9 cellular contexts compared by ENCODE assay signal in the genomic region with DNA sequence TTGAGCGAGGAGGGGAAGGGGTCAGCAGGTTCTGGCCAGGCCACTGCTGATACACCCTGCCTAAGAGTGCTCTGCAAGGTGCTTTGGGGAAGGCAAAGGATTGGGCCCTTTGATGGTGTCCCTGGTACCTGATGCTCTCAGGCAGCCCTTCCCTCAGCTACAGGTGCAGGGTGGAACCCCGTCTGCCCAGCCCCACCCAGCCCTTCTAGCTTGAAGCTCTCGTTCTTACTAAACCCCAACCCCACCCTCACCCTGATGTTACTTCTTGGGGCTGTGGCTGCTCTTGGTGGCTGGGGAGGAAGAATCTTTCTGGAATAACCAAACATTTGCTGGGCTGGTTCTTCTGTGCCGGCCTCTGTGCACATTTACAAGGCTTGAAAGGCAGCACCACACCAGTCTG. TPM values are rescaled to one million over a fixed set of nuclear protein-coding genes. Genes with fewer than 3 reads are reported as not detected.
DNase-seq lines count a peak whose midpoint lies in the region; ATAC-seq and TF ChIP-seq lines count a peak whose summit lies in the region.
"Had no signal": no experiment of that assay in that cellular context is flagged by ENCODE, and none has a peak within 500 bp of the region (broad histone marks: within the 10 kb centered on the region; RNA-seq: fewer than 3 reads in every experiment).

No MANE protein-coding gene starts in this region.

- POLR2A ChIA-PET in activated CD8-positive, alpha-beta T cell treated with anti-CD3 and anti-CD28 coated beads, Interleukin-2, amount 10 ng/mL, durations not matched to agents 7 days and 5 days (lab: Charles Lee), result interaction anchor here (1.0 to 4.0 kb wide), 2 partner anchors 14 to 48 kb away, joined by 3 to 17 read pairs; no protein-coding TSS in a partner anchor

- H3K4me1 Mint-ChIP-seq in activated CD8-positive, alpha-beta T cell treated with anti-CD3 and anti-CD28 coated beads, Interleukin-2, amount 10 ng/mL, durations not matched to agents 7 days and 5 days (ENCODE audit: low read depth), result peaks cover 88% of the 10 kb centered on the region
- peaks cover 93 to 97% of the 10 kb centered on the region in 2 donors for H3K4me1 Mint-ChIP-seq in immature natural killer cell
- H3K4me1 Mint-ChIP-seq in stimulated activated memory B cell treated with anti-CD40 and anti-IgM and Interleukin-4, amounts not matched to agents 10 μg/mL and 1 μg/mL and 100 μg/mL, for 72 hours, result peaks cover 96% of the 10 kb centered on the region

- H3K27ac Mint-ChIP-seq in activated CD8-positive, alpha-beta T cell treated with anti-CD3 and anti-CD28 coated beads, Interleukin-2, amount 10 ng/mL, durations not matched to agents 7 days and 5 days, result peak overlapping the region; percentile 95
- H3K27ac Mint-ChIP-seq in immature natural killer cell, result peak overlapping the region; percentile 91 to 97 (median 96)
- peak overlapping the region; percentile 95 for H3K27ac Mint-ChIP-seq in stimulated activated memory B cell treated with anti-CD40 and anti-IgM and Interleukin-4, amounts not matched to agents 10 μg/mL and 1 μg/mL and 100 μg/mL, for 72 hours

- ATAC-seq in activated CD8-positive, alpha-beta T cell treated with anti-CD3 and anti-CD28 coated beads, Interleukin-2, amount 10 ng/mL, durations not matched to agents 7 days and 5 days, result no peak
- ATAC-seq in stimulated activated memory B cell treated with anti-CD40 and anti-IgM and Interleukin-4, amounts not matched to agents 10 μg/mL and 1 μg/mL and 100 μg/mL, for 72 hours, result no peak
- ATAC-seq in HG03432 (IDR thresholded peaks at IDR 0.05; ENCODE audit: unreplicated experiment), result no peak
- no peak for ATAC-seq in GM18861 (IDR thresholded peaks at IDR 0.05; ENCODE audit: unreplicated experiment)

- DNase-seq in HL-60 (ENCODE audit: low read depth in 1 of 2, low spot score in 1 of 2), result no peak
- DNase-seq in activated CD8-positive, alpha-beta T cell treated with anti-CD3 and anti-CD28 coated beads, Interleukin-2, amount 10 ng/mL, durations not matched to agents 7 days and 5 days, result peak; percentile 35
- DNase-seq in immature natural killer cell, result no peak
- DNase-seq in NCI-H226, result no peak
- DNase-seq: effector CD8-positive, alpha-beta T cell; NCI-H1105 treated with DMSO at 0.1 percent for 48 hours had no signal

- peak overlapping the region; percentile 71 for H3K4me3 Mint-ChIP-seq in activated CD8-positive, alpha-beta T cell treated with anti-CD3 and anti-CD28 coated beads, Interleukin-2, amount 10 ng/mL, durations not matched to agents 7 days and 5 days
- H3K4me3 Mint-ChIP-seq in immature natural killer cell, result peak overlapping the region; percentile 74 to 83 (median 82)
- H3K4me3 Mint-ChIP-seq in stimulated activated memory B cell treated with anti-CD40 and anti-IgM and Interleukin-4, amounts not matched to agents 10 μg/mL and 1 μg/mL and 100 μg/mL, for 72 hours, result peak overlapping the region; percentile 69

- CTCF ChIA-PET in activated CD8-positive, alpha-beta T cell treated with anti-CD3 and anti-CD28 coated beads, Interleukin-2, amount 10 ng/mL, durations not matched to agents 7 days and 5 days (lab: Charles Lee), result interaction anchor here (0.9 to 5.0 kb wide), 7 partner anchors 7 to 79 kb away, joined by 3 to 122 read pairs (median 10); partner anchors contain the start of gene GNAI2

- H3K27me3 Mint-ChIP-seq in activated CD8-positive, alpha-beta T cell treated with anti-CD3 and anti-CD28 coated beads, Interleukin-2, amount 10 ng/mL, durations not matched to agents 7 days and 5 days (ENCODE audit: low read depth), result no peaks in the 10 kb centered on the region
- peaks cover 3 to 16% (median 5%) of the 10 kb centered on the region in 3 donors for H3K27me3 Mint-ChIP-seq in immature natural killer cell (ENCODE audit: low read depth in 3 of 3)
- H3K27me3 Mint-ChIP-seq in stimulated activated memory B cell treated with anti-CD40 and anti-IgM and Interleukin-4, amounts not matched to agents 10 μg/mL and 1 μg/mL and 100 μg/mL, for 72 hours, result no peaks in the 10 kb centered on the region

- no peak for TF ChIP-seq CTCF in HL-60 (IDR thresholded peaks at IDR 0.05; ENCODE audit: insufficient read depth, low read length)

- H3K27ac ChIP-seq in HL-60 (replicated peaks), result peak overlapping the region; percentile 93

- no peaks in the 10 kb centered on the region for H3K9me3 Mint-ChIP-seq in activated CD8-positive, alpha-beta T cell treated with anti-CD3 and anti-CD28 coated beads, Interleukin-2, amount 10 ng/mL, durations not matched to agents 7 days and 5 days (ENCODE audit: insufficient read depth)
- no peaks in the 10 kb centered on the region for H3K9me3 Mint-ChIP-seq in immature natural killer cell
- no peaks in the 10 kb centered on the region for H3K9me3 Mint-ChIP-seq in stimulated activated memory B cell treated with anti-CD40 and anti-IgM and Interleukin-4, amounts not matched to agents 10 μg/mL and 1 μg/mL and 100 μg/mL, for 72 hours

- peaks cover 55% of the 10 kb centered on the region for H3K36me3 Mint-ChIP-seq in activated CD8-positive, alpha-beta T cell treated with anti-CD3 and anti-CD28 coated beads, Interleukin-2, amount 10 ng/mL, durations not matched to agents 7 days and 5 days (ENCODE audit: low read depth)
- no peaks in the 10 kb centered on the region for H3K36me3 Mint-ChIP-seq in immature natural killer cell
- peaks cover 24% of the 10 kb centered on the region for H3K36me3 Mint-ChIP-seq in stimulated activated memory B cell treated with anti-CD40 and anti-IgM and Interleukin-4, amounts not matched to agents 10 μg/mL and 1 μg/mL and 100 μg/mL, for 72 hours

- no peaks in the 10 kb centered on the region for H3K27me3 ChIP-seq in HL-60 (ENCODE audit: insufficient read depth, poor library complexity, severe bottlenecking)

- no peak overlapping the region for H3K4me3 ChIP-seq in HL-60 (replicated peaks; ENCODE audit: insufficient read depth, low read length)

RNA-seq across cellular contexts. Expression of gene GNAI2, which starts 6.4 kb away (rescaled TPM):
- 100 to 1,000 TPM; 515 to 531 TPM for total RNA-seq in activated CD8-positive, alpha-beta T cell treated with anti-CD3 and anti-CD28 coated beads, Interleukin-2, amount 10 ng/mL, durations not matched to agents 7 days and 5 days
- polyA plus RNA-seq in immature natural killer cell, result 100 to 1,000 TPM; 550 to 903 (median 902) TPM

RNA-seq across cellular contexts. Expression of gene SEMA3B, which starts 26.6 kb away (rescaled TPM):
- under 1 TPM; 0.52 to 0.84 TPM for total RNA-seq in activated CD8-positive, alpha-beta T cell treated with anti-CD3 and anti-CD28 coated beads, Interleukin-2, amount 10 ng/mL, durations not matched to agents 7 days and 5 days
- not detected for polyA plus RNA-seq in immature natural killer cell

RNA-seq across cellular contexts. Expression of gene LSMEM2, which starts 36.5 kb away (rescaled TPM):
- not detected for total RNA-seq in activated CD8-positive, alpha-beta T cell treated with anti-CD3 and anti-CD28 coated beads, Interleukin-2, amount 10 ng/mL, durations not matched to agents 7 days and 5 days
- polyA plus RNA-seq in immature natural killer cell, result not detected

RNA-seq across cellular contexts. Expression of gene SLC38A3, which starts 37.3 kb away (rescaled TPM):
- total RNA-seq in activated CD8-positive, alpha-beta T cell treated with anti-CD3 and anti-CD28 coated beads, Interleukin-2, amount 10 ng/mL, durations not matched to agents 7 days and 5 days, result not detected
- not detected for polyA plus RNA-seq in immature natural killer cell

RNA-seq across cellular contexts. Expression of gene IFRD2, which starts 49.9 kb away (rescaled TPM):
- 10 to 100 TPM; 81.3 to 85.1 TPM for total RNA-seq in activated CD8-positive, alpha-beta T cell treated with anti-CD3 and anti-CD28 coated beads, Interleukin-2, amount 10 ng/mL, durations not matched to agents 7 days and 5 days
- polyA plus RNA-seq in immature natural killer cell, result 10 to 100 TPM; 38.0 to 54.3 (median 51.3) TPM
